In genomic region chr7:53218730-53219504, GRCh38 we compare ENCODE assay signal across 13 cellular contexts.
DNase-seq lines count a peak whose midpoint lies in the region; ATAC-seq, FAIRE-seq and TF ChIP-seq lines count a peak whose summit lies in the region.
"Had no signal": no experiment of that assay in that cellular context is flagged by ENCODE, and none has a peak within 500 bp of the region (broad histone marks: within the 10 kb centered on the region; RNA-seq: fewer than 3 reads in every experiment).

No MANE protein-coding gene starts in this region.

- H3K79me2 ChIP-seq in HepG2 (ENCODE audit: insufficient read depth, low read length) (no peaks in the 10 kb centered on the region), osteoblast (ENCODE audit: insufficient read depth, low read length) (no peaks in the 10 kb centered on the region)

- POLR2A ChIA-PET in HepG2 (lab: Yijun Ruan, JAX) = no interaction called here

- TF ChIP-seq EP300 in HepG2 (IDR thresholded peaks at IDR 0.05; ENCODE audit: low read depth in 2 of 2, low read length in 2 of 2) = no peak
- no peak for TF ChIP-seq EP300 in HepG2 (CRISPR knock-in tag; IDR thresholded peaks at IDR 0.05; ENCODE audit: borderline replicate concordance)

- H3K4me2 ChIP-seq in HepG2 (ENCODE audit: low read depth, low read length) (no peak overlapping the region), osteoblast (ENCODE audit: insufficient read depth, low read length) (no peak overlapping the region)

- H3K4me3 ChIP-seq in right lobe of liver (no peak overlapping the region), HepG2 (replicated peaks in 1 of 3; ENCODE audit: insufficient read depth in 1 of 3, low read depth in 2 of 3, low read length in 3 of 3) (no peak overlapping the region), iPS-18a (ENCODE audit: low read length) (peak overlapping the region; percentile 67), osteoblast (ENCODE audit: insufficient read depth, low read length) (no peak overlapping the region)

- H3K4me1 ChIP-seq in right lobe of liver (no peaks in the 10 kb centered on the region), HepG2 (ENCODE audit: insufficient read depth, low read length) (no peaks in the 10 kb centered on the region), iPS-18a (ENCODE audit: control insufficient read depth, low read depth, low read length) (no peaks in the 10 kb centered on the region), osteoblast (ENCODE audit: insufficient read depth, low read length) (no peaks in the 10 kb centered on the region)

- ATAC-seq in right lobe of liver = peak in 3 of 4 donors; percentile 25 to 33 (median 29)
- ATAC-seq in HepG2 = no peak
- ATAC-seq in HG03442 (IDR thresholded peaks at IDR 0.05; ENCODE audit: unreplicated experiment) = no peak
- no peak for ATAC-seq in GM21390 (IDR thresholded peaks at IDR 0.05; ENCODE audit: unreplicated experiment)
- ATAC-seq: stimulated activated naive B cell treated with anti-CD40 and anti-IgM and Interleukin-4, amounts not matched to agents 10 μg/mL and 1 μg/mL and 100 μg/mL, for 72 hours had no signal

- H3K36me3 ChIP-seq in right lobe of liver = no peaks in the 10 kb centered on the region
- H3K36me3 ChIP-seq in HepG2 (replicated peaks in 1 of 2; ENCODE audit: control insufficient read depth in 1 of 2, insufficient read depth in 2 of 2, low read length in 2 of 2) = no peaks in the 10 kb centered on the region
- H3K36me3 ChIP-seq in iPS-18a (ENCODE audit: control insufficient read depth, low read depth, low read length) = no peaks in the 10 kb centered on the region
- no peaks in the 10 kb centered on the region for H3K36me3 ChIP-seq in osteoblast (ENCODE audit: insufficient read depth, low read length)

- 13% methylated on average over 32 of the region's 46 CpGs for WGBS in right lobe of liver (ENCODE audit: insufficient coverage, low coverage, low lambda C conversion rate, missing lambda C conversion rate)
- WGBS in HepG2 (ENCODE audit: low lambda C conversion rate) = 35% methylated on average over 37 of the region's 46 CpGs

- no peaks in the 10 kb centered on the region for H3K27me3 ChIP-seq in right lobe of liver
- H3K27me3 ChIP-seq in HepG2 (ENCODE audit: control insufficient read depth in 1 of 2, insufficient read depth in 2 of 2, low read length in 2 of 2) = no peaks in the 10 kb centered on the region
- H3K27me3 ChIP-seq in iPS-18a (ENCODE audit: control insufficient read depth, insufficient read depth, low read length) = peaks cover 6% of the 10 kb centered on the region
- no peaks in the 10 kb centered on the region for H3K27me3 ChIP-seq in osteoblast (ENCODE audit: insufficient read depth, low read length)

- H3K9ac ChIP-seq in HepG2 (ENCODE audit: insufficient read depth, low read depth, low read length) (no peak overlapping the region), iPS-18a (ENCODE audit: low read length) (peak overlapping the region; percentile 23)

- H3K9me3 ChIP-seq in right lobe of liver (no peaks in the 10 kb centered on the region), HepG2 (ENCODE audit: low read length) (peaks cover 62% of the 10 kb centered on the region), iPS-18a (ENCODE audit: control insufficient read depth, low read depth, low read length) (peaks cover 9% of the 10 kb centered on the region), osteoblast (ENCODE audit: low read depth, low read length) (peaks cover 3% of the 10 kb centered on the region)

- TF ChIP-seq CTCF in right lobe of liver (IDR thresholded peaks at IDR 0.05) = no peak
- no peak for TF ChIP-seq CTCF in HepG2 (CRISPR knock-in tag; IDR thresholded peaks at IDR 0.05)
- TF ChIP-seq CTCF in osteoblast (IDR thresholded peaks at IDR 0.05; ENCODE audit: extremely low read depth, low read depth, low read length) = no peak

- CTCF ChIA-PET in HepG2 (lab: Yijun Ruan, JAX; ENCODE audit: low intra/inter-chr PET ratio, low total read pairs) = no interaction called here

- H3K27ac ChIP-seq in right lobe of liver (no peak overlapping the region), HepG2 (ENCODE audit: extremely low read length, insufficient read depth, low read length) (no peak overlapping the region), iPS-18a (ENCODE audit: low read length) (no peak overlapping the region), osteoblast (ENCODE audit: low read depth, low read length) (no peak overlapping the region)
- H3K27ac ChIP-seq: RWPE1 had no signal

- intact Hi-C loops in right lobe of liver (cut with DNase I) = no loop called here
- intact Hi-C loops in HepG2 (cut with micrococcal nuclease; ENCODE audit: unreplicated experiment) = no loop called here

- no peak for FAIRE-seq in HepG2 (lab: Jason Lieb, UNC)

- no peaks in the 10 kb centered on the region for H4K20me1 ChIP-seq in HepG2 (ENCODE audit: insufficient read depth, low read length)
- H4K20me1 ChIP-seq in osteoblast (ENCODE audit: insufficient read depth, low read length) = no peaks in the 10 kb centered on the region

- no peak for TF ChIP-seq RAD21 in HepG2 (CRISPR knock-in tag; IDR thresholded peaks at IDR 0.05)

- BruUV-seq in HepG2 (replicated peaks; lab: Mats Ljungman, UMichigan) = no TSS peak

- TF ChIP-seq POLR2A in right lobe of liver (IDR thresholded peaks at IDR 0.05) (no peak), HepG2 (IDR thresholded peaks at IDR 0.05; ENCODE audit: insufficient read depth in 1 of 2, low read depth in 2 of 2, low read length in 2 of 2) (no peak)

- peak in 1 of 3 donors; percentile 22 for DNase-seq in right lobe of liver
- DNase-seq in HepG2 (ENCODE audit: low spot score) = no peak
- peak; percentile 5 for DNase-seq in osteoblast (ENCODE audit: insufficient read length, low spot score, missing footprints)
- no peak for DNase-seq in hepatic stellate cell (ENCODE audit: low spot score)
- no peak for DNase-seq in central memory CD4-positive, alpha-beta T cell
- DNase-seq: DMS79 treated with DMSO at 0.1 percent for 48 hours; MM.1S; stimulated activated CD4-positive, alpha-beta T cell treated with anti-CD3 and anti-CD28 coated beads, Interleukin-15, amount 100 ng/mL, for 24 hours; stimulated activated naive B cell treated with anti-CD40 and anti-IgM and Interleukin-4, amounts not matched to agents 10 μg/mL and 1 μg/mL and 100 μg/mL, for 72 hours had no signal

- H2AFZ ChIP-seq in HepG2 (ENCODE audit: low read length) = no peak overlapping the region
- H2AFZ ChIP-seq in osteoblast (ENCODE audit: low read length) = no peak overlapping the region

- in situ Hi-C loops in HepG2 (cut with HindIII; ENCODE audit: extremely low pct_ligation_motif_present, low pct_unique_long_range_greater_than_20kb) = no loop called here

TF ChIP-seq in HepG2, 621 proteins besides CTCF, POLR2A, EP300 and RAD21:
- TF ChIP-seq ARID4A (CRISPR knock-in tag; IDR thresholded peaks at IDR 0.05; ENCODE audit: borderline replicate concordance) (no peak), MEIS1 (CRISPR knock-in tag; IDR thresholded peaks at IDR 0.05; ENCODE audit: borderline replicate concordance) (no peak), ZNF12 (CRISPR knock-in tag; IDR thresholded peaks at IDR 0.05) (no peak), ZNF354B (CRISPR knock-in tag; IDR thresholded peaks at IDR 0.05) (no peak), SNRNP70 (IDR thresholded peaks at IDR 0.05; ENCODE audit: low read depth, low read length) (no peak), HNRNPK (IDR thresholded peaks at IDR 0.05; ENCODE audit: low read depth, low read length, poor library complexity, severe bottlenecking) (no peak), ZC3H13 (CRISPR knock-in tag; IDR thresholded peaks at IDR 0.05) (no peak), MTF2 (CRISPR knock-in tag; IDR thresholded peaks at IDR 0.05; ENCODE audit: borderline replicate concordance) (no peak), REPIN1 (CRISPR knock-in tag; IDR thresholded peaks at IDR 0.05; ENCODE audit: borderline replicate concordance, low read depth) (no peak), ZMYM4 (CRISPR knock-in tag; IDR thresholded peaks at IDR 0.05) (no peak), SIN3A (IDR thresholded peaks at IDR 0.05; ENCODE audit: borderline replicate concordance, low read depth, low read length) (no peak)

Comparison
In these comparisons a context has a peak if more than half of its experiments do, and no peak if none do; other contexts are left out.
1. ATAC-seq: peak in right lobe of liver (3 of 4); none in HepG2 (single experiment), HG03442 (single experiment) and GM21390 (single experiment).